Comparison of ENCODE assay signal across 10 cellular contexts in the genomic region with DNA sequence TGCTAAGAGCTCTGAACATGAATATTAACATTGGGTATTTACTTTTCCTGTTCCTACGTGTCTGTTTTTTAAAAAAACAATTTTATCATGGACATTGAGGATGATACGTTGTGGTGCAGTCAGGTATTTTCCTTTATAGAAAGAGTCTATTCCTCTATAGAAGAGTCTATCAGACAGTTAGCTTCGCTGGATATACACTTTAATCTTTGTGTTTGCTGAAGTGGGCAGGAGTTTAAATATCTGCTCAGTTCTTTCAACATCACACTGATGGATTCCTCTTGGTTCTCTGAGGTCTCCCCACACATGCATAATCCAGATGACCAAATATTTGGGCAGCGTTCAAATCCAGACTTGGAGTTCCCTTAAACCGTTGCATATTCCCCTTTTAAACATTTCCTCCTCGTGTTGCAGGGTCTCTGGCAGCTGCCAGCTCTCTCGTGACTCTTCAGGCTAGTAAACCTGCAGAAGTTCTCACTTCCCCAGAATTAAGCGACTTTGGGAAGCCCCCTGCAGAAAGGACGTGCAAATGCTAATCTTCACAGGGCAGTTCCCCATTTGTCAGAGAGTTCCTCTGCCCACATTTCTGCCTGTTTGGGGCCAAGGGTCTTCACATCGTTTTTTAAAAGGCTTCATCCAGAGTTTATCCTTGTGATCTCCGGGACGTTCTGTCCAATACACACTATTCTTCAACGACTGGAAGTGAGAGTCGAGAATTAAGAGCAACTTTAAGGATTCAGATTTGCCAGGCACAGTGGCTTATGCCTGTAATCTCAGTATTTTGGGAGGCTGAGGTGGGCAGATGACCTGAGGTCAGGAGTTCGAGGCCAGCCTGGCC. TPM values are rescaled to one million over a fixed set of nuclear protein-coding genes. Genes with fewer than 3 reads are reported as not detected.
DNase-seq lines count a peak whose midpoint lies in the region; ATAC-seq and TF ChIP-seq lines count a peak whose summit lies in the region.
"Had no signal": no experiment of that assay in that cellular context is flagged by ENCODE, and none has a peak within 500 bp of the region (broad histone marks: within the 10 kb centered on the region; RNA-seq: fewer than 3 reads in every experiment).

No MANE protein-coding gene starts in this region.

- H3K27ac Mint-ChIP-seq in activated T-helper 1 cell treated with anti-CD3 and anti-CD28 coated beads, Interleukin-12 subunit alpha, Interleukin-12 subunit beta, Interleukin-2, Interleukin-4 antibody, amounts not matched to agents 30 ng/mL and 10 ng/mL and 1 ng/mL, durations not matched to agents 14 hours and 24 hours and 36 hours, result no peak overlapping the region

- ATAC-seq in GM18873 (IDR thresholded peaks at IDR 0.05; ENCODE audit: low FRiP score, unreplicated experiment), result peak; percentile 71
- peak; percentile 86 for ATAC-seq in HG02588 (IDR thresholded peaks at IDR 0.05; ENCODE audit: unreplicated experiment)
- ATAC-seq in HG03575 (IDR thresholded peaks at IDR 0.05; ENCODE audit: extremely low read depth, insufficient number of reproducible peaks, low FRiP score, unreplicated experiment), result peak; percentile 43
- ATAC-seq in omental fat pad (ENCODE audit: low FRiP score), result no peak

- H3K4me1 Mint-ChIP-seq in activated T-helper 1 cell treated with anti-CD3 and anti-CD28 coated beads, Interleukin-12 subunit alpha, Interleukin-12 subunit beta, Interleukin-2, Interleukin-4 antibody, amounts not matched to agents 30 ng/mL and 10 ng/mL and 1 ng/mL, durations not matched to agents 14 hours and 24 hours and 36 hours (ENCODE audit: low read depth), result peaks cover 4% of the 10 kb centered on the region

- H3K27me3 Mint-ChIP-seq in activated T-helper 1 cell treated with anti-CD3 and anti-CD28 coated beads, Interleukin-12 subunit alpha, Interleukin-12 subunit beta, Interleukin-2, Interleukin-4 antibody, amounts not matched to agents 30 ng/mL and 10 ng/mL and 1 ng/mL, durations not matched to agents 14 hours and 24 hours and 36 hours (ENCODE audit: insufficient read depth), result peaks cover 8% of the 10 kb centered on the region

- H3K36me3 Mint-ChIP-seq in activated T-helper 1 cell treated with anti-CD3 and anti-CD28 coated beads, Interleukin-12 subunit alpha, Interleukin-12 subunit beta, Interleukin-2, Interleukin-4 antibody, amounts not matched to agents 30 ng/mL and 10 ng/mL and 1 ng/mL, durations not matched to agents 14 hours and 24 hours and 36 hours (ENCODE audit: low read depth), result no peaks in the 10 kb centered on the region

- DNase-seq in pons (ENCODE audit: low spot score) (peak; percentile 70), omental fat pad (ENCODE audit: low spot score) (no peak), HT-29 (ENCODE audit: low spot score) (no peak), mesenteric fat pad (ENCODE audit: low spot score) (no peak)
- DNase-seq in activated T-helper 1 cell treated with anti-CD3 and anti-CD28 coated beads, Interleukin-12 subunit alpha, Interleukin-12 subunit beta, Interleukin-2, Interleukin-4 antibody, amounts not matched to agents 30 ng/mL and 10 ng/mL and 1 ng/mL, durations not matched to agents 14 hours and 24 hours and 36 hours (ENCODE audit: low spot score), result no peak
- DNase-seq: NCI-H146 had no signal

- H3K9me3 Mint-ChIP-seq in activated T-helper 1 cell treated with anti-CD3 and anti-CD28 coated beads, Interleukin-12 subunit alpha, Interleukin-12 subunit beta, Interleukin-2, Interleukin-4 antibody, amounts not matched to agents 30 ng/mL and 10 ng/mL and 1 ng/mL, durations not matched to agents 14 hours and 24 hours and 36 hours, result no peaks in the 10 kb centered on the region
- H3K9me3 Mint-ChIP-seq: neural crest cell had no signal

- intact Hi-C loops in activated T-helper 1 cell treated with anti-CD3 and anti-CD28 coated beads, Interleukin-12 subunit alpha, Interleukin-12 subunit beta, Interleukin-2, Interleukin-4 antibody, amounts not matched to agents 30 ng/mL and 10 ng/mL and 1 ng/mL, durations not matched to agents 14 hours and 24 hours and 36 hours (cut with micrococcal nuclease), result no loop called here

- TF ChIP-seq CTCF in omental fat pad (IDR thresholded peaks at IDR 0.05), result no peak

- H3K4me3 Mint-ChIP-seq in activated T-helper 1 cell treated with anti-CD3 and anti-CD28 coated beads, Interleukin-12 subunit alpha, Interleukin-12 subunit beta, Interleukin-2, Interleukin-4 antibody, amounts not matched to agents 30 ng/mL and 10 ng/mL and 1 ng/mL, durations not matched to agents 14 hours and 24 hours and 36 hours, result no peak overlapping the region
- H3K4me3 Mint-ChIP-seq: neural crest cell had no signal

RNA-seq across cellular contexts. Expression of gene DHRSX, which starts 20.5 kb away (rescaled TPM):
- 10 to 100 TPM; 18.6 to 34.2 (median 21.4) TPM for total RNA-seq in omental fat pad
- 14.8 and 15.0 TPM in 2 replicates for total RNA-seq in HT-29 (2014; rRNA removed; shearing (Covaris generic))
- total RNA-seq in activated T-helper 1 cell treated with anti-CD3 and anti-CD28 coated beads, Interleukin-12 subunit alpha, Interleukin-12 subunit beta, Interleukin-2, Interleukin-4 antibody, amounts not matched to agents 30 ng/mL and 10 ng/mL and 1 ng/mL, durations not matched to agents 14 hours and 24 hours and 36 hours, result 26.3 and 27.4 TPM in 2 replicates
- total RNA-seq in mesenteric fat pad, result 27.0 TPM

RNA-seq across cellular contexts. Expression of gene ZBED1, which starts 20.5 kb away (rescaled TPM):
- 10 to 100 TPM; 28.3 to 46.5 (median 34.2) TPM for total RNA-seq in omental fat pad
- total RNA-seq in HT-29 (2014; rRNA removed; shearing (Covaris generic)), result 19.8 and 21.9 TPM in 2 replicates
- 39.8 and 41.6 TPM in 2 replicates for total RNA-seq in activated T-helper 1 cell treated with anti-CD3 and anti-CD28 coated beads, Interleukin-12 subunit alpha, Interleukin-12 subunit beta, Interleukin-2, Interleukin-4 antibody, amounts not matched to agents 30 ng/mL and 10 ng/mL and 1 ng/mL, durations not matched to agents 14 hours and 24 hours and 36 hours
- 37.2 TPM for total RNA-seq in mesenteric fat pad
